In the genomic region with DNA sequence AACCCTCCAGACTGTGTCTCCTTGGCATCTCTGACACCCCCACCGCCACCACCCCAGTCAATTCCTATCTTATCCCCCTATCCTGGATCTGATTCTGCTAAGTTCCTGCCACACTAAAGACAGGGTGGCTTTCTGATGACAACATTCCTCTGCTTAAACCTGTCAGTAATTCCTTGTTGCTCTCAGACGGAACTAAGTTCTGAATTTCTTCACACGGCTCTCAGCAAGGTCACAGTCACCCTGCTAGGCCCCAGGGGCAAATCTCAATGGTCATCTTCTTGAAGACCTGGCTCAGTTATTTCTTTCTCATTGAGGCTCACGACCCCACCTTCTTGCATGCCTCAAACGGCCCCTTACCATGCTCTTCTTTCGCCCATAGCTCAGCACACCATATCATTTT, we compare ENCODE assay signal across 11 cellular contexts. TPM values are rescaled to one million over a fixed set of nuclear protein-coding genes. Genes with fewer than 3 reads are reported as not detected.
DNase-seq lines count a peak whose midpoint lies in the region; ATAC-seq, FAIRE-seq and TF ChIP-seq lines count a peak whose summit lies in the region.
"Had no signal": no experiment of that assay in that cellular context is flagged by ENCODE, and none has a peak within 500 bp of the region (broad histone marks: within the 10 kb centered on the region; RNA-seq: fewer than 3 reads in every experiment).

No MANE protein-coding gene starts in this region.

- no peaks in the 10 kb centered on the region for H3K9me3 Mint-ChIP-seq in MCF 10A (ENCODE audit: unreplicated experiment)
- peaks cover 3% of the 10 kb centered on the region for H3K9me3 Mint-ChIP-seq in natural killer cell treated with Interleukin-12 subunit alpha and Interleukin-12 subunit beta and Interleukin-15 and Interleukin-18, amount 100 ng/mL, for 72 hours

- POLR2A ChIA-PET in A549 (lab: Yijun Ruan, JAX), result interaction anchor here (1.4 to 1.5 kb wide), 3 partner anchors 24 to 125 kb away, joined by 3 to 7 read pairs (median 5); partner anchors contain the start of gene USPL1
- POLR2A ChIA-PET in MCF 10A (lab: Yijun Ruan, JAX), result interaction anchor here (0.5 to 1.7 kb wide), 6 partner anchors 50 to 436 kb away, joined by 3 to 16 read pairs (median 6); partner anchors contain the start of genes KATNAL1 and USPL1
- POLR2A ChIA-PET in HepG2 (lab: Yijun Ruan, JAX), result no interaction called here

- 53% methylated on average over 6 of the region's 6 CpGs for WGBS in A549 (ENCODE audit: missing lambda C conversion rate)
- 52% methylated on average over 6 of the region's 6 CpGs for WGBS in HepG2 (ENCODE audit: low lambda C conversion rate)

- TF ChIP-seq EP300 in A549 (IDR thresholded peaks at IDR 0.05), result no peak
- no peak for TF ChIP-seq EP300 in HepG2 (IDR thresholded peaks at IDR 0.05; ENCODE audit: low read depth in 2 of 2, low read length in 2 of 2)
- TF ChIP-seq EP300 in HepG2 (CRISPR knock-in tag; IDR thresholded peaks at IDR 0.05; ENCODE audit: borderline replicate concordance), result no peak

- H3K4me3 ChIP-seq in A549 (no peak overlapping the region), HepG2 (replicated peaks in 1 of 3; ENCODE audit: insufficient read depth in 1 of 3, low read depth in 2 of 3, low read length in 3 of 3) (no peak overlapping the region), gastrocnemius medialis (no peak overlapping the region)

- H3K9me3 ChIP-seq in A549 (no peaks in the 10 kb centered on the region), HepG2 (ENCODE audit: low read length) (no peaks in the 10 kb centered on the region), gastrocnemius medialis (no peaks in the 10 kb centered on the region)

- TF ChIP-seq CTCF in A549 (IDR thresholded peaks at IDR 0.05) (no peak), MCF 10A (IDR thresholded peaks at IDR 0.05; ENCODE audit: unreplicated experiment) (no peak), HepG2 (CRISPR knock-in tag; IDR thresholded peaks at IDR 0.05) (no peak), gastrocnemius medialis (IDR thresholded peaks at IDR 0.05 in 4 of 5, conservative IDR thresholded peaks at IDR 0.05 in 1 of 5) (no peak)

- no peak for TF ChIP-seq POLR2A in A549 (IDR thresholded peaks at IDR 0.05; ENCODE audit: low read length)
- TF ChIP-seq POLR2A in HepG2 (IDR thresholded peaks at IDR 0.05; ENCODE audit: insufficient read depth in 1 of 2, low read depth in 2 of 2, low read length in 2 of 2), result no peak
- TF ChIP-seq POLR2A in gastrocnemius medialis (IDR thresholded peaks at IDR 0.05), result no peak

- H3K27ac ChIP-seq in A549 (peak overlapping the region; percentile 90), caudate nucleus (ENCODE audit: low read depth, low read length) (no peak overlapping the region), HepG2 (ENCODE audit: extremely low read length, insufficient read depth, low read length) (no peak overlapping the region), gastrocnemius medialis (no peak overlapping the region)
- H3K27ac ChIP-seq: KMS-11 had no signal

- H4K20me1 ChIP-seq in HepG2 (ENCODE audit: insufficient read depth, low read length), result no peaks in the 10 kb centered on the region

- no peaks in the 10 kb centered on the region for H3K36me3 Mint-ChIP-seq in MCF 10A (ENCODE audit: insufficient read depth, unreplicated experiment)
- H3K36me3 Mint-ChIP-seq in natural killer cell treated with Interleukin-12 subunit alpha and Interleukin-12 subunit beta and Interleukin-15 and Interleukin-18, amount 100 ng/mL, for 72 hours, result peaks cover 33% of the 10 kb centered on the region

- FAIRE-seq in A549 (lab: Jason Lieb, UNC) (no peak), HepG2 (lab: Jason Lieb, UNC) (no peak)

- no peaks in the 10 kb centered on the region for H3K27me3 Mint-ChIP-seq in MCF 10A (ENCODE audit: insufficient read depth, unreplicated experiment)
- H3K27me3 Mint-ChIP-seq in natural killer cell treated with Interleukin-12 subunit alpha and Interleukin-12 subunit beta and Interleukin-15 and Interleukin-18, amount 100 ng/mL, for 72 hours, result no peaks in the 10 kb centered on the region

- intact Hi-C loops in MCF 10A (cut with micrococcal nuclease) (loop anchor here (5.0 kb wide), 4 partner anchors 49 to 126 kb away; partner anchors contain the start of gene USPL1), HepG2 (cut with micrococcal nuclease; ENCODE audit: unreplicated experiment) (no loop called here), gastrocnemius medialis (cut with DNase I; ENCODE audit: low total_unique reads) (no loop called here)

- no peak overlapping the region for H3K4me3 Mint-ChIP-seq in MCF 10A (ENCODE audit: unreplicated experiment)
- H3K4me3 Mint-ChIP-seq in natural killer cell treated with Interleukin-12 subunit alpha and Interleukin-12 subunit beta and Interleukin-15 and Interleukin-18, amount 100 ng/mL, for 72 hours, result peak overlapping the region; percentile 90

- H3K27ac Mint-ChIP-seq in MCF 10A (ENCODE audit: low read depth, unreplicated experiment), result peak overlapping the region; percentile 73
- peak overlapping the region; percentile 87 to 90 for H3K27ac Mint-ChIP-seq in natural killer cell treated with Interleukin-12 subunit alpha and Interleukin-12 subunit beta and Interleukin-15 and Interleukin-18, amount 100 ng/mL, for 72 hours

- H3K4me1 ChIP-seq in A549 (peaks cover 72% of the 10 kb centered on the region), HepG2 (ENCODE audit: insufficient read depth, low read length) (peaks cover 69% of the 10 kb centered on the region), gastrocnemius medialis (peaks cover 26 to 28% of the 10 kb centered on the region in 2 donors)

- in situ Hi-C loops in HepG2 (cut with HindIII; ENCODE audit: extremely low pct_ligation_motif_present, low pct_unique_long_range_greater_than_20kb), result loop anchor here (5.0 to 10.0 kb wide), 2 partner anchors 58 to 119 kb away; no protein-coding TSS in a partner anchor
- in situ Hi-C loops in gastrocnemius medialis (cut with MboI; ENCODE audit: low sequenced_read_pairs in 4 of 4), result no loop called here

- ATAC-seq in A549 (no peak), HepG2 (no peak), gastrocnemius medialis (no peak)
- ATAC-seq in natural killer cell treated with Interleukin-12 subunit alpha and Interleukin-12 subunit beta and Interleukin-15 and Interleukin-18, amount 100 ng/mL, for 72 hours, result no peak

- no TSS peak for BruUV-seq in MCF 10A (replicated peaks; lab: Mats Ljungman, UMichigan)
- BruUV-seq in HepG2 (replicated peaks; lab: Mats Ljungman, UMichigan), result no TSS peak

- TF ChIP-seq RAD21 in A549 (conservative IDR thresholded peaks at IDR 0.05 in 1 of 2, IDR thresholded peaks at IDR 0.05 in 1 of 2), result no peak
- no peak for TF ChIP-seq RAD21 in HepG2 (CRISPR knock-in tag; IDR thresholded peaks at IDR 0.05)

- H3K4me2 ChIP-seq in A549 (peak overlapping the region; percentile 86), HepG2 (ENCODE audit: low read depth, low read length) (no peak overlapping the region)

- DNase-seq in A549 (ENCODE audit: low read depth in 1 of 2, low spot score in 1 of 2) (no peak), M059J (ENCODE audit: low read depth) (peak; percentile 38), MCF 10A (ENCODE audit: unreplicated experiment) (no peak), superior temporal gyrus (ENCODE audit: extremely low spot score) (no peak), caudate nucleus (lab: John Stamatoyannopoulos, UW) (no peak), HepG2 (ENCODE audit: low spot score) (no peak), gastrocnemius medialis (no peak)
- no peak for DNase-seq in natural killer cell treated with Interleukin-12 subunit alpha and Interleukin-12 subunit beta and Interleukin-15 and Interleukin-18, amount 100 ng/mL, for 72 hours (ENCODE audit: low spot score)
- DNase-seq: activated CD4-positive, alpha-beta T cell treated with anti-CD3 and anti-CD28 coated beads, Interleukin-2, amount 50 U/mL, for 1 hour; Right ventricle myocardium superior had no signal

- no peak overlapping the region for H3K9ac ChIP-seq in HepG2 (ENCODE audit: insufficient read depth, low read depth, low read length)
- H3K9ac ChIP-seq: KMS-11 had no signal

- H3K36me3 ChIP-seq in HepG2 (replicated peaks in 1 of 2; ENCODE audit: control insufficient read depth in 1 of 2, insufficient read depth in 2 of 2, low read length in 2 of 2), result no peaks in the 10 kb centered on the region
- H3K36me3 ChIP-seq in gastrocnemius medialis, result no peaks in the 10 kb centered on the region

- CTCF ChIA-PET in A549 (lab: Yijun Ruan, JAX) (interaction anchor here (0.6 to 1.4 kb wide), 5 partner anchors 33 to 308 kb away, joined by 3 to 5 read pairs (median 3); no protein-coding TSS in a partner anchor), MCF 10A (lab: Yijun Ruan, JAX) (interaction anchor here (1.0 kb wide), 1 partner anchor 50 kb away, joined by 6 read pairs; no protein-coding TSS in a partner anchor), HepG2 (lab: Yijun Ruan, JAX; ENCODE audit: low intra/inter-chr PET ratio, low total read pairs) (no interaction called here)

- peaks cover 39% of the 10 kb centered on the region for H3K4me1 Mint-ChIP-seq in MCF 10A (ENCODE audit: insufficient read depth, unreplicated experiment)
- peaks cover 73% of the 10 kb centered on the region in 2 donors for H3K4me1 Mint-ChIP-seq in natural killer cell treated with Interleukin-12 subunit alpha and Interleukin-12 subunit beta and Interleukin-15 and Interleukin-18, amount 100 ng/mL, for 72 hours (ENCODE audit: low read depth in 2 of 2)

- no peak overlapping the region for H2AFZ ChIP-seq in HepG2 (ENCODE audit: low read length)

- H3K79me2 ChIP-seq in HepG2 (ENCODE audit: insufficient read depth, low read length), result no peaks in the 10 kb centered on the region

- H3K27me3 ChIP-seq in HepG2 (ENCODE audit: control insufficient read depth in 1 of 2, insufficient read depth in 2 of 2, low read length in 2 of 2) (peaks cover 0 to 7% of the 10 kb centered on the region in 2 experiments; a peak in 1 of 5 replicates), gastrocnemius medialis (no peaks in the 10 kb centered on the region)

RNA-seq across cellular contexts. Expression of gene ALOX5AP, which starts 7.6 kb away (rescaled TPM):
- polyA plus RNA-seq in A549 (2011; rRNA removed) (2.8 and 3.4 TPM in 2 replicates), A549 (2017; fragmentation: RNase III; extraction: RNeasy Plus Mini Kit Qiagen cat#74134 plus additional on column Dnase treatment) (2.3 to 3.1 TPM (median 2.6 TPM) in 3 replicates), HepG2 (2011; rRNA removed) (0.50 and 1.2 TPM in 2 replicates)
- 1.7 and 2.3 TPM in 2 replicates for polyA plus RNA-seq in A549 (2012; cell fraction: cytosol; rRNA removed)
- polyA plus RNA-seq in A549 (2012; cell fraction: nucleus; rRNA removed), result 0.58 and 1.7 TPM in 2 replicates
- 0.66 and 1.7 TPM in 2 replicates for polyA minus RNA-seq in A549 (2011; rRNA and poly(A)+ RNA removed)
- total RNA-seq in M059J (2014; rRNA removed; shearing (Covaris generic)), result 0.52 and 1.2 TPM in 2 replicates
- total RNA-seq in MCF 10A (2022) (0.83 and 1.5 TPM in 2 replicates), HepG2 (2016; rRNA removed; fragmentation: Illumina TruSeq; extraction: Trizol) (0.70 and 0.97 TPM in 2 replicates), gastrocnemius medialis (1 to 10 TPM; 5.3 to 9.1 (median 7.1) TPM)
- total RNA-seq in natural killer cell treated with Interleukin-12 subunit alpha and Interleukin-12 subunit beta and Interleukin-15 and Interleukin-18, amount 100 ng/mL, for 72 hours, result 100 to 1,000 TPM in 1 of 2 donors, 10 to 100 TPM in 1; 49.8 to 173 TPM
- 1.1 and 2.0 TPM in 2 replicates for total RNA-seq in HepG2 (2016; cell fraction: cytosol; rRNA removed; fragmentation: Illumina TruSeq; extraction: Trizol; ENCODE audit: low read depth)
- total RNA-seq in HepG2 (2016; cell fraction: insoluble cytoplasmic fraction; rRNA removed; fragmentation: Illumina TruSeq; extraction: Trizol), result 0.37 and 1.2 TPM in 2 replicates
- 0.80 and 2.1 TPM in 2 replicates for total RNA-seq in HepG2 (2016; cell fraction: membrane; rRNA removed; fragmentation: Illumina TruSeq; extraction: Trizol)
- not detected in 2 replicates for total RNA-seq in HepG2 (2016; cell fraction: nucleus; rRNA removed; fragmentation: Illumina TruSeq; extraction: Trizol)
- 0.30 and 0.59 TPM in 2 replicates for polyA plus RNA-seq in HepG2 (2011; cell fraction: cytosol; rRNA removed)
- 0.21 and 0.27 TPM in 2 replicates for polyA plus RNA-seq in HepG2 (2011; cell fraction: nucleus; rRNA removed)
- polyA plus RNA-seq in HepG2 (2012), result 2.3 TPM in 1 of 2 replicates, not detected in the other
- 1.2 and 1.8 TPM in 2 replicates for polyA plus RNA-seq in HepG2 (2016; cell fraction: cytosol; fragmentation: Illumina TruSeq; extraction: Trizol; ENCODE audit: low read depth)
- polyA plus RNA-seq in HepG2 (2016; cell fraction: insoluble cytoplasmic fraction; fragmentation: Illumina TruSeq; extraction: Trizol; ENCODE audit: low read depth), result 1.7 and 1.9 TPM in 2 replicates
- 2.2 and 2.3 TPM in 2 replicates for polyA plus RNA-seq in HepG2 (2016; cell fraction: membrane; fragmentation: Illumina TruSeq; extraction: Trizol; ENCODE audit: low read depth)
- polyA plus RNA-seq in HepG2 (2016; cell fraction: nucleus; fragmentation: Illumina TruSeq; extraction: Trizol; ENCODE audit: insufficient read depth, low read depth), result 0.77 TPM in 1 of 2 replicates, not detected in the other
- 0.56 and 0.91 TPM in 2 replicates for polyA minus RNA-seq in HepG2 (2011; rRNA and poly(A)+ RNA removed; ENCODE audit: low replicate concordance)
- not detected in 2 replicates for polyA minus RNA-seq in HepG2 (2011; cell fraction: cytosol; rRNA and poly(A)+ RNA removed)
- not detected in 2 replicates for polyA minus RNA-seq in HepG2 (2011; cell fraction: nucleus; rRNA and poly(A)+ RNA removed)

Comparison
In these comparisons a context has a peak if more than half of its experiments do, and no peak if none do; other contexts are left out.
1. H3K27ac ChIP-seq: peak in A549 (2 of 2); none in caudate nucleus (single experiment), HepG2 (single experiment) and gastrocnemius medialis (0 of 4).
2. RNA of gene ALOX5AP, which starts 7.6 kb away (total RNA-seq): 49.8 to 173 TPM in natural killer cell treated with Interleukin-12 subunit alpha and Interleukin-12 subunit beta and Interleukin-15 and Interleukin-18, amount 100 ng/mL, for 72 hours; 5.3 to 9.1 TPM in gastrocnemius medialis, 0.83 to 1.5 TPM in MCF 10A, 0.52 to 1.2 TPM in M059J and 0.37 to 2.1 TPM in HepG2; every median in the first group is over 4 times any median in the second.